ENCODE assay signal across 1 cellular context in the genomic region with DNA sequence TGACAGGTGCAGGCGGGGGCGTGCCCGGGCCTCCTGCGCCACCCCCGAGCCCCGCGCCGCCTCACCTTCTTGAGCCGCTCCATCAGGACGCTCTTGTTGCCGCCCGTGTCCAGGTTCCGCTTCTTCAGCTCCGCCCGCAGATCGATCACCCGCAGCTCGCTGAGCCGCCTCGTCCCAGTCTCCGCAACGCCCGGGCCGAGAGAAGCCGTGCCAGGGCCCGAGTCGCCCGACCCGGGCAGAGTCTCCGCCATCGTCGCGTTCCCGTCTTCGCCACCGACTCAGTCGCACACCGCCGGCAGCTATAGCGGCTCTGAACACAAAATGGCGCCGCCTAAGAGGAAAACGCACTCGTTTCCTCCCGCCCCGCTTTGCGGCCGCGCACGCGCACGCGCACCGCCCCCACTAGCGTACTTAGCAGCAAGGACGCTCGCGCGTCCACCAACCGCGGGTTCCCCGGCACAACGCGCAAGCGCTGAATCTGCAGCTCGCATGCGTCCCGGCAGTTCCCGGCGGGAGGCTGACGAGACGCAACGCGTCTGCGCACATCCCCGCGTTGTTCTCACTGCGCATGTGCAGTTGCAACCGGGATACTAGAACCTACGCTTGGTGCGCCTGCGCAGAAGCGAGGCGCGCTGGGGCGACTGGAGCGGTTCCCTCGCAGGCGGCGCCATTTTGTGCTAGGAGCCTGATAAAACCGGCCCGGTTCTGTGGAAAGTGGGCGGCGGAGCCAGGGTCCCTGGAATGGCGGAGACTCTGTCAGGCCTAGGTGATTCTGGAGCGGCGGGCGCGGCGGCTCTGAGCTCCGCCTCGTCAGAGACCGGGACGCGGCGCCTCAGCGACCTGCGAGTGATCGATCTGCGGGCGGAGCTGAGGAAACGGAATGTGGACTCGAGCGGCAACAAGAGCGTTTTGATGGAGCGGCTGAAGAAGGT.
A peak's percentile ranks its signal among the peaks of the same experiment; 100 is the strongest.
TF ChIP-seq lines count a peak whose summit lies in the region.

SAFB (plus strand) TSS at position 619 of the 932 bp plus-strand sequence; CDS start at position 742, 123 bp downstream.
SAFB2 (minus strand) TSS at position 312 of the 932 bp plus-strand sequence; CDS start at position 251, 61 bp downstream.

TF ChIP-seq in SK-N-SH, 30 proteins besides CTCF, POLR2A, EP300 and RAD21 (continued from another document):
- TF ChIP-seq, protein P1, sequence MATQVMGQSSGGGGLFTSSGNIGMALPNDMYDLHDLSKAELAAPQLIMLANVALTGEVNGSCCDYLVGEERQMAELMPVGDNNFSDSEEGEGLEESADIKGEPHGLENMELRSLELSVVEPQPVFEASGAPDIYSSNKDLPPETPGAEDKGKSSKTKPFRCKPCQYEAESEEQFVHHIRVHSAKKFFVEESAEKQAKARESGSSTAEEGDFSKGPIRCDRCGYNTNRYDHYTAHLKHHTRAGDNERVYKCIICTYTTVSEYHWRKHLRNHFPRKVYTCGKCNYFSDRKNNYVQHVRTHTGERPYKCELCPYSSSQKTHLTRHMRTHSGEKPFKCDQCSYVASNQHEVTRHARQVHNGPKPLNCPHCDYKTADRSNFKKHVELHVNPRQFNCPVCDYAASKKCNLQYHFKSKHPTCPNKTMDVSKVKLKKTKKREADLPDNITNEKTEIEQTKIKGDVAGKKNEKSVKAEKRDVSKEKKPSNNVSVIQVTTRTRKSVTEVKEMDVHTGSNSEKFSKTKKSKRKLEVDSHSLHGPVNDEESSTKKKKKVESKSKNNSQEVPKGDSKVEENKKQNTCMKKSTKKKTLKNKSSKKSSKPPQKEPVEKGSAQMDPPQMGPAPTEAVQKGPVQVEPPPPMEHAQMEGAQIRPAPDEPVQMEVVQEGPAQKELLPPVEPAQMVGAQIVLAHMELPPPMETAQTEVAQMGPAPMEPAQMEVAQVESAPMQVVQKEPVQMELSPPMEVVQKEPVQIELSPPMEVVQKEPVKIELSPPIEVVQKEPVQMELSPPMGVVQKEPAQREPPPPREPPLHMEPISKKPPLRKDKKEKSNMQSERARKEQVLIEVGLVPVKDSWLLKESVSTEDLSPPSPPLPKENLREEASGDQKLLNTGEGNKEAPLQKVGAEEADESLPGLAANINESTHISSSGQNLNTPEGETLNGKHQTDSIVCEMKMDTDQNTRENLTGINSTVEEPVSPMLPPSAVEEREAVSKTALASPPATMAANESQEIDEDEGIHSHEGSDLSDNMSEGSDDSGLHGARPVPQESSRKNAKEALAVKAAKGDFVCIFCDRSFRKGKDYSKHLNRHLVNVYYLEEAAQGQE (IDR thresholded peaks at IDR 0.05; ENCODE audit: low read depth, low read length) = no peak
- no peak for TF ChIP-seq FOXJ3 (CRISPR knock-in tag; IDR thresholded peaks at IDR 0.05)
- TF ChIP-seq, protein P2, sequence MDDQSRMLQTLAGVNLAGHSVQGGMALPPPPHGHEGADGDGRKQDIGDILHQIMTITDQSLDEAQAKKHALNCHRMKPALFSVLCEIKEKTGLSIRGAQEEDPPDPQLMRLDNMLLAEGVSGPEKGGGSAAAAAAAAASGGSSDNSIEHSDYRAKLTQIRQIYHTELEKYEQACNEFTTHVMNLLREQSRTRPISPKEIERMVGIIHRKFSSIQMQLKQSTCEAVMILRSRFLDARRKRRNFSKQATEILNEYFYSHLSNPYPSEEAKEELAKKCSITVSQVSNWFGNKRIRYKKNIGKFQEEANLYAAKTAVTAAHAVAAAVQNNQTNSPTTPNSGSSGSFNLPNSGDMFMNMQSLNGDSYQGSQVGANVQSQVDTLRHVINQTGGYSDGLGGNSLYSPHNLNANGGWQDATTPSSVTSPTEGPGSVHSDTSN (IDR thresholded peaks at IDR 0.05) = no peak
- TF ChIP-seq NRF1 (IDR thresholded peaks at IDR 0.05; ENCODE audit: low read depth, low read length) = peak; percentile 98
- TF ChIP-seq IRF3 (IDR thresholded peaks at IDR 0.05; ENCODE audit: low read depth, low read length) = no peak
- TF ChIP-seq, protein P3, sequence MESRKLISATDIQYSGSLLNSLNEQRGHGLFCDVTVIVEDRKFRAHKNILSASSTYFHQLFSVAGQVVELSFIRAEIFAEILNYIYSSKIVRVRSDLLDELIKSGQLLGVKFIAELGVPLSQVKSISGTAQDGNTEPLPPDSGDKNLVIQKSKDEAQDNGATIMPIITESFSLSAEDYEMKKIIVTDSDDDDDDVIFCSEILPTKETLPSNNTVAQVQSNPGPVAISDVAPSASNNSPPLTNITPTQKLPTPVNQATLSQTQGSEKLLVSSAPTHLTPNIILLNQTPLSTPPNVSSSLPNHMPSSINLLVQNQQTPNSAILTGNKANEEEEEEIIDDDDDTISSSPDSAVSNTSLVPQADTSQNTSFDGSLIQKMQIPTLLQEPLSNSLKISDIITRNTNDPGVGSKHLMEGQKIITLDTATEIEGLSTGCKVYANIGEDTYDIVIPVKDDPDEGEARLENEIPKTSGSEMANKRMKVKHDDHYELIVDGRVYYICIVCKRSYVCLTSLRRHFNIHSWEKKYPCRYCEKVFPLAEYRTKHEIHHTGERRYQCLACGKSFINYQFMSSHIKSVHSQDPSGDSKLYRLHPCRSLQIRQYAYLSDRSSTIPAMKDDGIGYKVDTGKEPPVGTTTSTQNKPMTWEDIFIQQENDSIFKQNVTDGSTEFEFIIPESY (IDR thresholded peaks at IDR 0.05; ENCODE audit: borderline replicate concordance, low read depth) = no peak
- peak; percentile 92 for TF ChIP-seq YY1 (IDR thresholded peaks at IDR 0.05; ENCODE audit: low read depth)
- TF ChIP-seq, protein P4, sequence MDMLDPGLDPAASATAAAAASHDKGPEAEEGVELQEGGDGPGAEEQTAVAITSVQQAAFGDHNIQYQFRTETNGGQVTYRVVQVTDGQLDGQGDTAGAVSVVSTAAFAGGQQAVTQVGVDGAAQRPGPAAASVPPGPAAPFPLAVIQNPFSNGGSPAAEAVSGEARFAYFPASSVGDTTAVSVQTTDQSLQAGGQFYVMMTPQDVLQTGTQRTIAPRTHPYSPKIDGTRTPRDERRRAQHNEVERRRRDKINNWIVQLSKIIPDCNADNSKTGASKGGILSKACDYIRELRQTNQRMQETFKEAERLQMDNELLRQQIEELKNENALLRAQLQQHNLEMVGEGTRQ (IDR thresholded peaks at IDR 0.05; ENCODE audit: borderline replicate concordance, low read depth, low read length) = no peak
- TF ChIP-seq POLR2AphosphoS5 (IDR thresholded peaks at IDR 0.05; ENCODE audit: low read depth, low read length) = peak; percentile 92
